In the genomic region with DNA sequence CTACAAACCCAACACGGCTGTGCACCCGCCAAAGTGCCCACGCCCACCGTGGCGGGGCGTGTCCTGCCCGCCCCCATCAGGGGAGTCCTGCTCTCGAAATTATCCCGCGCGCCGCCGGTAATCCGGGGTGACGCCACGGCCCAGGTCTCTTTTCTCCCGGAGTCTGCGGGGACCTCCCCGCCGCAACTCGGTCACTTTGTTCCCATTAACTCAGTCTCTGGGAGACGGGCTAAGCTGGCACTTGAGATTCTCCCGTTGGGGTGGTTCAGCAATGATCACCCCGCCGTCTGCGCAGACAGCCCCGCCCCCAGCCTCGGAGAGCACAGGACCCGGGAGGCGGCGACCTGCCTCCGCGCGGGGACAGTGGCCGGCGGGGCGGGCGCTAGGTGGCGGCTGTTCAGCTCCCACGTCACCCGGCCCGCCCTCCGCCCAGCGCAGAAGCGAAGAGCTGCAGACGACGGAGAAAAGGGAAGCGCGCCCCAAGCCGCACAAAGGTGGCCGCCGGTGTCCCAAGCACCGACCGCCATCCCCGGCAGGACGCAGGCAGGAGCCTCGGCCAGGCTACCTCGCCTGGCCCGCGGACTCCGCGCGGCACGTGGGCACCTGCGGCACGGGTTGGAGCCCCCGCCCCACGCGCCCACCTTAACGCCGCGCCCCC, we compare ENCODE assay signal across 8 cellular contexts. TPM values are rescaled to one million over a fixed set of nuclear protein-coding genes. Genes with fewer than 3 reads are reported as not detected.
DNase-seq lines count a peak whose midpoint lies in the region; ATAC-seq and TF ChIP-seq lines count a peak whose summit lies in the region.

No MANE protein-coding gene starts in this region.

- in situ Hi-C loops in GM18951 (cut with MboI; ENCODE audit: low sequenced_read_pairs, unreplicated experiment): no loop called here

- no peak overlapping the region for H3K27ac ChIP-seq in ectodermal cell (ENCODE audit: insufficient read depth, low read depth, low read length, poor library complexity, severe bottlenecking)

- peaks cover 64% of the 10 kb centered on the region for H3K27me3 ChIP-seq in ectodermal cell (ENCODE audit: control insufficient read depth, insufficient read depth, low read length, poor library complexity, severe bottlenecking)

- peak; percentile 95 for TF ChIP-seq POLR2A in GM18951 (IDR thresholded peaks at IDR 0.05; ENCODE audit: extremely low read depth, insufficient read depth, insufficient read length)

- DNase-seq in Ammon's horn (ENCODE audit: low spot score) (peak; percentile 83), NCI-H524 treated with DMSO at 0.1 percent for 48 hours (lab: John Stamatoyannopoulos, UW) (peak; percentile 57), mesenteric fat pad (ENCODE audit: low spot score) (peak; percentile 96)
- DNase-seq in activated CD4-positive, alpha-beta T cell treated with anti-CD3 and anti-CD28 coated beads, Interleukin-2, amount 50 U/mL, for 24 hours (ENCODE audit: low read depth in 1 of 2, low spot score in 1 of 2): peak; percentile 67 to 79
- peak; percentile 79 to 84 for DNase-seq in stimulated activated CD8-positive, alpha-beta memory T cell treated with anti-CD3 and anti-CD28 coated beads, Interleukin-15, amount 100 ng/mL, for 4 hours (ENCODE audit: low read depth in 2 of 2)

- no peaks in the 10 kb centered on the region for H3K9me3 ChIP-seq in ectodermal cell (ENCODE audit: control insufficient read depth, low read length)

- WGBS in ectodermal cell, 2 experiments: 0% methylated on average over 72 of the region's 72 CpGs

- ATAC-seq in HG03139 (IDR thresholded peaks at IDR 0.05; ENCODE audit: unreplicated experiment): peak; percentile 77

- no peaks in the 10 kb centered on the region for H3K36me3 ChIP-seq in ectodermal cell (ENCODE audit: control insufficient read depth, insufficient read depth, low read length)

- peaks cover 4% of the 10 kb centered on the region for H3K4me1 ChIP-seq in ectodermal cell (ENCODE audit: control insufficient read depth, insufficient read depth, low read length)

- H3K4me3 ChIP-seq in ectodermal cell (ENCODE audit: insufficient read depth, low read depth, low read length): peak overlapping the region; percentile 55

RNA-seq across cellular contexts. Expression of a gene that starts 31.5 kb away (rescaled TPM):
- 148 TPM for polyA plus RNA-seq in ectodermal cell (2013, experiment 1 of 4)
- 149 TPM for polyA plus RNA-seq in ectodermal cell (2013, experiment 2 of 4)
- 152 TPM for polyA plus RNA-seq in ectodermal cell (2013, experiment 3 of 4)
- 167 TPM for polyA plus RNA-seq in ectodermal cell (2013, experiment 4 of 4)
- total RNA-seq in mesenteric fat pad: 106 TPM

RNA-seq across cellular contexts. Expression of a gene that starts 55.8 kb away (rescaled TPM):
- 26.5 TPM for polyA plus RNA-seq in ectodermal cell (2013, experiment 1 of 4)
- 18.0 TPM for polyA plus RNA-seq in ectodermal cell (2013, experiment 2 of 4)
- 17.3 TPM for polyA plus RNA-seq in ectodermal cell (2013, experiment 3 of 4)
- 19.2 TPM for polyA plus RNA-seq in ectodermal cell (2013, experiment 4 of 4)
- total RNA-seq in mesenteric fat pad: 40.9 TPM
